In the genomic region with DNA sequence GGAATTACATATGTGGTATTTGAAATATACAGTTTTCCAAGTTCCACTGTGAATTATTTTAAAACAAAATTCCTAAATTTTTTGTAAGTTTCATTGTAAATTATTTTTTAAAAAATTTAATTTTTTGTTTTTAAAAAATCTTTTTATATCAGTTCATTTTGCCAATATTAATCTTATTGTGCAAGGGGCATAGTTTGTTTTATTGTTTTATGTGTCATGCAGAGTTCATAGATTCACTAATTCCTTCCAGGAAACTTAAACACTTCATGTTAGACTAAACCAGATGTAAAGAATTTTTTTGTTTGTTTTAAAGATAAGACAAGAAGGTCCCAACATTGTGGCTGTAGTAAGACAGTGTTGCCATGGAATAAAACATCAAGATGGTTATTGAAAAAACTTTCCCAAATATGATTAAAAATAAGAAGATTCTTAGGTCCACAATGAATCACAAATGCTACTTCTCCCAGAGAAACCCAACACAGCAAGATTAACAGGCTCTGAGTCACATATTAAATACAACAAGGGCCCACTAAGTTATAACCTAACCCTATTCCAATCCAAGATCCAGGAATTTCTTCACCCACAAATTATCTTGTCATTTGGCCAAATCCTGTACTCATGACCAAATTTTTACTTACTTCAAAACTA, we compare ENCODE assay signal across 13 cellular contexts.
DNase-seq lines count a peak whose midpoint lies in the region; ATAC-seq and TF ChIP-seq lines count a peak whose summit lies in the region.
"Had no signal": no experiment of that assay in that cellular context is flagged by ENCODE, and none has a peak within 500 bp of the region (broad histone marks: within the 10 kb centered on the region; RNA-seq: fewer than 3 reads in every experiment).

No MANE protein-coding gene starts in this region.

- H3K4me1 Mint-ChIP-seq in mesothelial cell of epicardium: peaks cover 28% of the 10 kb centered on the region
- no peaks in the 10 kb centered on the region for H3K4me1 Mint-ChIP-seq in activated CD4-positive, alpha-beta T cell treated with anti-CD3 and anti-CD28 coated beads for 36 hours
- no peaks in the 10 kb centered on the region for H3K4me1 Mint-ChIP-seq in activated CD8-positive, alpha-beta T cell treated with anti-CD3 and anti-CD28 coated beads for 36 hours (ENCODE audit: low read depth)

- H3K36me3 Mint-ChIP-seq in mesothelial cell of epicardium: peaks cover 31% of the 10 kb centered on the region
- no peaks in the 10 kb centered on the region for H3K36me3 Mint-ChIP-seq in activated CD4-positive, alpha-beta T cell treated with anti-CD3 and anti-CD28 coated beads for 36 hours (ENCODE audit: low read depth)
- no peaks in the 10 kb centered on the region for H3K36me3 Mint-ChIP-seq in activated CD8-positive, alpha-beta T cell treated with anti-CD3 and anti-CD28 coated beads for 36 hours (ENCODE audit: low read depth)
- H3K36me3 Mint-ChIP-seq: activated naive CD8-positive, alpha-beta T cell; natural killer cell treated with Interleukin-12 subunit alpha and Interleukin-12 subunit beta and Interleukin-15 and Interleukin-18, amount 100 ng/mL, for 72 hours had no signal

- H3K4me3 Mint-ChIP-seq in mesothelial cell of epicardium: no peak overlapping the region
- no peak overlapping the region for H3K4me3 Mint-ChIP-seq in activated CD4-positive, alpha-beta T cell treated with anti-CD3 and anti-CD28 coated beads for 36 hours
- H3K4me3 Mint-ChIP-seq in activated CD8-positive, alpha-beta T cell treated with anti-CD3 and anti-CD28 coated beads for 36 hours: no peak overlapping the region
- H3K4me3 Mint-ChIP-seq: activated naive CD8-positive, alpha-beta T cell; CD4-positive, alpha-beta T cell; natural killer cell treated with Interleukin-12 subunit alpha and Interleukin-12 subunit beta and Interleukin-15 and Interleukin-18, amount 100 ng/mL, for 72 hours had no signal

- H3K27ac Mint-ChIP-seq in mesothelial cell of epicardium: peak overlapping the region; percentile 57
- H3K27ac Mint-ChIP-seq in activated CD4-positive, alpha-beta T cell treated with anti-CD3 and anti-CD28 coated beads for 36 hours: no peak overlapping the region
- no peak overlapping the region for H3K27ac Mint-ChIP-seq in activated CD8-positive, alpha-beta T cell treated with anti-CD3 and anti-CD28 coated beads for 36 hours
- H3K27ac Mint-ChIP-seq: activated naive CD8-positive, alpha-beta T cell; CD4-positive, alpha-beta T cell; natural killer cell treated with Interleukin-12 subunit alpha and Interleukin-12 subunit beta and Interleukin-15 and Interleukin-18, amount 100 ng/mL, for 72 hours had no signal

- POLR2A ChIA-PET in activated CD4-positive, alpha-beta T cell treated with anti-CD3 and anti-CD28 coated beads for 36 hours (lab: Charles Lee): no interaction called here
- POLR2A ChIA-PET in activated CD8-positive, alpha-beta T cell treated with anti-CD3 and anti-CD28 coated beads for 36 hours (lab: Charles Lee): no interaction called here

- no peaks in the 10 kb centered on the region for H3K27me3 Mint-ChIP-seq in mesothelial cell of epicardium (ENCODE audit: low read depth)
- H3K27me3 Mint-ChIP-seq in activated CD4-positive, alpha-beta T cell treated with anti-CD3 and anti-CD28 coated beads for 36 hours: no peaks in the 10 kb centered on the region
- H3K27me3 Mint-ChIP-seq in activated CD8-positive, alpha-beta T cell treated with anti-CD3 and anti-CD28 coated beads for 36 hours: no peaks in the 10 kb centered on the region
- H3K27me3 Mint-ChIP-seq: activated naive CD8-positive, alpha-beta T cell; CD4-positive, alpha-beta T cell had no signal

- TF ChIP-seq CTCF in AG10803 (conservative IDR thresholded peaks at IDR 0.05; ENCODE audit: low read length) (no peak), mesothelial cell of epicardium (IDR thresholded peaks at IDR 0.05; ENCODE audit: unreplicated experiment) (no peak)
- TF ChIP-seq CTCF in activated CD8-positive, alpha-beta T cell treated with anti-CD3 and anti-CD28 coated beads for 36 hours (IDR thresholded peaks at IDR 0.05): no peak

- DNase-seq in AG10803 (ENCODE audit: low read depth): peak; percentile 98
- peak; percentile 98 for DNase-seq in LHCN-M2 (ENCODE audit: low read depth)
- peak; percentile 69 for DNase-seq in dedifferentiated amniotic fluid mesenchymal stem cell (ENCODE audit: extremely low spot score)
- no peak for DNase-seq in mesothelial cell of epicardium (ENCODE audit: low spot score in 2 of 2, unreplicated experiment in 2 of 2)
- no peak for DNase-seq in activated CD4-positive, alpha-beta T cell treated with anti-CD3 and anti-CD28 coated beads for 36 hours
- no peak for DNase-seq in RPMI8226
- DNase-seq in activated CD8-positive, alpha-beta T cell treated with anti-CD3 and anti-CD28 coated beads for 36 hours: no peak
- DNase-seq: CD4-positive, alpha-beta T cell; H7; NCI-H2029 treated with DMSO at 0.1 percent for 48 hours had no signal

- H3K4me3 ChIP-seq in AG10803 (ENCODE audit: low read length): no peak overlapping the region

- intact Hi-C loops in activated CD4-positive, alpha-beta T cell treated with anti-CD3 and anti-CD28 coated beads for 36 hours (cut with DNase I, micrococcal nuclease): no loop called here
- intact Hi-C loops in activated CD8-positive, alpha-beta T cell treated with anti-CD3 and anti-CD28 coated beads for 36 hours (cut with micrococcal nuclease): no loop called here

- H3K9me3 Mint-ChIP-seq in mesothelial cell of epicardium: peaks cover 41% of the 10 kb centered on the region
- H3K9me3 Mint-ChIP-seq in activated CD4-positive, alpha-beta T cell treated with anti-CD3 and anti-CD28 coated beads for 36 hours (ENCODE audit: low read depth): peaks cover 8% of the 10 kb centered on the region
- H3K9me3 Mint-ChIP-seq in activated CD8-positive, alpha-beta T cell treated with anti-CD3 and anti-CD28 coated beads for 36 hours: no peaks in the 10 kb centered on the region
- H3K9me3 Mint-ChIP-seq: CD4-positive, alpha-beta T cell had no signal

- CTCF ChIA-PET in activated CD4-positive, alpha-beta T cell treated with anti-CD3 and anti-CD28 coated beads for 36 hours (lab: Charles Lee): no interaction called here
- CTCF ChIA-PET in activated CD8-positive, alpha-beta T cell treated with anti-CD3 and anti-CD28 coated beads for 36 hours (lab: Charles Lee): no interaction called here

- no peak for ATAC-seq in HG03571 (IDR thresholded peaks at IDR 0.05; ENCODE audit: unreplicated experiment)
- ATAC-seq in activated CD4-positive, alpha-beta T cell treated with anti-CD3 and anti-CD28 coated beads for 36 hours: no peak
- ATAC-seq in activated CD8-positive, alpha-beta T cell treated with anti-CD3 and anti-CD28 coated beads for 36 hours: no peak
- ATAC-seq: natural killer cell treated with Interleukin-12 subunit alpha and Interleukin-12 subunit beta and Interleukin-15 and Interleukin-18, amount 100 ng/mL, for 72 hours had no signal

Comparison
In these comparisons a context has a peak if more than half of its experiments do, and no peak if none do; other contexts are left out.
1. DNase-seq: peak in AG10803 (single experiment), LHCN-M2 (single experiment) and dedifferentiated amniotic fluid mesenchymal stem cell (single experiment); none in mesothelial cell of epicardium (0 of 2), activated CD4-positive, alpha-beta T cell treated with anti-CD3 and anti-CD28 coated beads for 36 hours (single experiment), RPMI8226 (single experiment) and activated CD8-positive, alpha-beta T cell treated with anti-CD3 and anti-CD28 coated beads for 36 hours (single experiment).